ENCODE assay signal across 8 cellular contexts in the genomic region with DNA sequence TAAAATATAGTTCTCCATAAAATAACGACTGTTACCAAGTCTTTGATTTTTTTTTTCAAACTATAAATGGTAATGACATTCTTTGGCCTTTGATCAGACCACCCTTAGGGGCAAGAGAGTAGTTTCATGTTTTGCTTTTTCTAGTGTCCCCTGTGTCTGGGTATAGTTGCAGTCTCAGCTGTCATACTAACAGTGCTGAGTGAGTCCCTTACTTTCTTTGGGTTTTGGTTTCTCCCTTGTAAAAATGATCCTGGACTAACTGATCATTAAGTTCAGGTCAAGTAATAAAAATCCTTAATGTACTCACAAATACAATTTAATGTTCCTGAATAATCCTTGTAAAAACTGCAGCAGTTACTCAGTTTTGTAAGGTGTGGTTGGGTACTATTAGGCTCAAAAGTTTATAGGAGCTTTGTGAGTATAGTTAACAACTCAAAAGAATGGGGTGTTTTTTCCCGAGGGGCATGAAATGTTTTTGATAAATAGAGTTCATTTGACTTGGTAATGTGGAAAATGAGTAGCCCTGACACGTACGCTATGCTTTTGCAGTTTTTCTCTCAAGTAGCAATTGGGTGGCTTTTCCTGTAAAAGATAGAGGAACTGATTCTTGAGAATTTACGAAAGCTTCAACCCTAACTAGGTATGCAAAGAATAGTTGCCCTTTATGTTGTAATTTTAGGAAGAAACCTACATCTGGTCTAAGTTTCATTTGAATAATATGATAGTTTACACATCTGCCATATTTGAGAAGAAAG. TPM values are rescaled to one million over a fixed set of nuclear protein-coding genes. Genes with fewer than 3 reads are reported as not detected.
DNase-seq lines count a peak whose midpoint lies in the region; ATAC-seq and TF ChIP-seq lines count a peak whose summit lies in the region.

No MANE protein-coding gene starts in this region.

- H3F3A ChIP-seq in DOHH2 (ENCODE audit: control insufficient read depth, insufficient read depth), result peaks cover 8% of the 10 kb centered on the region; the same call in 1 of the 2 replicates

- intact Hi-C loops in tibial artery (cut with DNase I; ENCODE audit: low total_unique reads), result no loop called here
- intact Hi-C loops in esophagus muscularis mucosa (cut with DNase I), result no loop called here

- TF ChIP-seq CTCF in DOHH2 (IDR thresholded peaks at IDR 0.05; ENCODE audit: low read depth, low read length, poor library complexity, severe bottlenecking), result no peak
- no peak for TF ChIP-seq CTCF in tibial artery (IDR thresholded peaks at IDR 0.05)
- no peak for TF ChIP-seq CTCF in esophagus muscularis mucosa (IDR thresholded peaks at IDR 0.05)
- TF ChIP-seq CTCF in suprapubic skin (IDR thresholded peaks at IDR 0.05), result no peak

- H3K27ac ChIP-seq in DOHH2 (ENCODE audit: low read depth, low read length) (peak overlapping the region; percentile 11; the same call in 1 of the 2 replicates), epithelial cell of prostate (peak overlapping the region; percentile 60), tibial artery (no peak overlapping the region), esophagus muscularis mucosa (replicated peaks in 1 of 4) (no peak overlapping the region), suprapubic skin (no peak overlapping the region)

- H3K27me3 ChIP-seq in DOHH2 (ENCODE audit: control insufficient read depth, low read length), result no peaks in the 10 kb centered on the region
- H3K27me3 ChIP-seq in tibial artery, result no peaks in the 10 kb centered on the region
- H3K27me3 ChIP-seq in esophagus muscularis mucosa, result no peaks in the 10 kb centered on the region
- no peaks in the 10 kb centered on the region for H3K27me3 ChIP-seq in suprapubic skin

- H3K4me3 ChIP-seq in DOHH2 (ENCODE audit: low read length) (peak overlapping the region; percentile 14), tibial artery (no peak overlapping the region), esophagus muscularis mucosa (no peak overlapping the region), suprapubic skin (no peak overlapping the region)

- DNase-seq in M059J (ENCODE audit: low read depth) (peak; percentile 60), epithelial cell of prostate (ENCODE audit: low read depth, low spot score) (no peak), tibial artery (no peak), esophagus muscularis mucosa (ENCODE audit: extremely low spot score) (no peak), suprapubic skin (ENCODE audit: low spot score in 2 of 2) (no peak)

- peaks cover 53% of the 10 kb centered on the region for H4K20me1 ChIP-seq in DOHH2 (ENCODE audit: control insufficient read depth, insufficient read depth, low read depth, low read length)

- 63% methylated on average over 5 of the region's 5 CpGs for WGBS in esophagus muscularis mucosa
- WGBS in suprapubic skin, result 47% methylated on average over 5 of the region's 5 CpGs

- H3K9me3 ChIP-seq in DOHH2 (ENCODE audit: control insufficient read depth, insufficient read depth, low read length), result no peaks in the 10 kb centered on the region
- no peaks in the 10 kb centered on the region for H3K9me3 ChIP-seq in tibial artery
- H3K9me3 ChIP-seq in esophagus muscularis mucosa, result no peaks in the 10 kb centered on the region
- H3K9me3 ChIP-seq in suprapubic skin, result no peaks in the 10 kb centered on the region

- peaks cover 11% of the 10 kb centered on the region; the same call in 1 of the 2 replicates for H3K36me3 ChIP-seq in DOHH2 (ENCODE audit: control insufficient read depth, low read length)
- no peaks in the 10 kb centered on the region for H3K36me3 ChIP-seq in tibial artery
- no peaks in the 10 kb centered on the region for H3K36me3 ChIP-seq in esophagus muscularis mucosa
- H3K36me3 ChIP-seq in suprapubic skin, result no peaks in the 10 kb centered on the region

- H3K79me2 ChIP-seq in DOHH2 (ENCODE audit: control insufficient read depth, low read length), result peaks cover 96% of the 10 kb centered on the region

- no peak for TF ChIP-seq EP300 in esophagus muscularis mucosa (IDR thresholded peaks at IDR 0.05)
- TF ChIP-seq EP300 in suprapubic skin (IDR thresholded peaks at IDR 0.05), result no peak

- H3K9me2 ChIP-seq in DOHH2 (replicated peaks; ENCODE audit: control insufficient read depth, low read length), result no peaks in the 10 kb centered on the region

- TF ChIP-seq POLR2A in esophagus muscularis mucosa (IDR thresholded peaks at IDR 0.05; ENCODE audit: low read depth) (no peak), suprapubic skin (IDR thresholded peaks at IDR 0.05) (no peak)

- peaks cover 78% of the 10 kb centered on the region for H3K4me1 ChIP-seq in DOHH2 (ENCODE audit: control insufficient read depth, low read length)
- H3K4me1 ChIP-seq in tibial artery, result peaks cover 0 to 100% (median 42%) of the 10 kb centered on the region in 4 donors
- H3K4me1 ChIP-seq in esophagus muscularis mucosa, result peaks cover 70 to 99% (median 97%) of the 10 kb centered on the region in 4 donors
- peaks cover 96% of the 10 kb centered on the region for H3K4me1 ChIP-seq in suprapubic skin

- peak overlapping the region; percentile 47 for H3K4me2 ChIP-seq in DOHH2 (ENCODE audit: low read length)

- ATAC-seq in GM21576 (IDR thresholded peaks at IDR 0.05; ENCODE audit: unreplicated experiment) (peak; percentile 46), HG03469 (IDR thresholded peaks at IDR 0.05; ENCODE audit: unreplicated experiment) (no peak)

RNA-seq across cellular contexts. Expression of a gene that starts 6.2 kb away (rescaled TPM):
- 62.0 and 84.9 TPM in 2 replicates for total RNA-seq in M059J (2014; rRNA removed; shearing (Covaris generic))
- total RNA-seq in esophagus muscularis mucosa (10 to 100 TPM; 21.2 to 49.0 (median 41.0) TPM), suprapubic skin (10 to 100 TPM; 33.4 to 40.9 (median 36.2) TPM)

Comparison
In these comparisons a context has a peak if more than half of its experiments do, and no peak if none do; other contexts are left out.
1. H3K27ac ChIP-seq: peak in DOHH2 (single experiment) and epithelial cell of prostate (single experiment); none in tibial artery (0 of 2), esophagus muscularis mucosa (0 of 4) and suprapubic skin (single experiment).